8 cellular contexts compared by ENCODE assay signal in genomic region chr7:123533929-123534382, GRCh38. TPM values are rescaled to one million over a fixed set of nuclear protein-coding genes. Genes with fewer than 3 reads are reported as not detected.
A peak's percentile ranks its signal among the peaks of the same experiment; 100 is the strongest.
DNase-seq lines count a peak whose midpoint lies in the region; ATAC-seq lines count a peak whose summit lies in the region.

No MANE protein-coding gene starts in this region.

- H3K4me1 ChIP-seq in esophagus (ENCODE audit: control insufficient read depth in 2 of 2, insufficient read depth in 2 of 2, low read length in 1 of 2) = no peaks in the 10 kb centered on the region
- no peaks in the 10 kb centered on the region for H3K4me1 ChIP-seq in rectal smooth muscle tissue (ENCODE audit: control insufficient read depth, insufficient read depth, low read length)

- no peak overlapping the region for H3K27ac ChIP-seq in SK-N-MC
- H3K27ac ChIP-seq in esophagus (ENCODE audit: low read depth in 2 of 2, low read length in 1 of 2) = peak overlapping the region in 1 of 2 donors; percentile 36
- no peak overlapping the region for H3K27ac ChIP-seq in rectal smooth muscle tissue (ENCODE audit: low read depth, low read length)

- H3K27me3 ChIP-seq in esophagus (ENCODE audit: control insufficient read depth in 1 of 2, insufficient read depth in 2 of 2, low read length in 2 of 2) (no peaks in the 10 kb centered on the region), rectal smooth muscle tissue (ENCODE audit: control insufficient read depth, insufficient read depth, low read length) (no peaks in the 10 kb centered on the region)

- H3K9me3 ChIP-seq in SK-N-MC (ENCODE audit: low read depth, low read length) (no peaks in the 10 kb centered on the region), esophagus (ENCODE audit: control insufficient read depth in 2 of 2, insufficient read depth in 1 of 2, low read depth in 1 of 2, low read length in 1 of 2) (no peaks in the 10 kb centered on the region)

- DNase-seq in activated naive CD4-positive, alpha-beta T cell treated with Interleukin-2 at 50 U/mL for 16 hours = peak; percentile 20
- no peak for DNase-seq in activated naive CD4-positive, alpha-beta T cell (lab: John Stamatoyannopoulos, UW)
- DNase-seq in SK-N-MC (ENCODE audit: low read depth, low spot score) (no peak), UCSD-AML1 (lab: John Stamatoyannopoulos, UW; ENCODE audit: unreplicated experiment) (no peak), left lobe of liver (ENCODE audit: low spot score) (no peak)

- WGBS in esophagus, 2 donors = 3 to 5% methylated on average over 9 of the region's 9 CpGs

- H3K9ac ChIP-seq in SK-N-MC (ENCODE audit: insufficient read length) (peak overlapping the region; percentile 23), rectal smooth muscle tissue (ENCODE audit: low read length) (no peak overlapping the region)

- peak; percentile 7 for ATAC-seq in HG02884 (IDR thresholded peaks at IDR 0.05; ENCODE audit: unreplicated experiment)
- ATAC-seq in left lobe of liver = no peak

- H3K4me3 ChIP-seq in SK-N-MC (peak overlapping the region; percentile 88), esophagus (ENCODE audit: low read depth in 1 of 2, low read length in 2 of 2) (peak overlapping the region; percentile 46 to 65), rectal smooth muscle tissue (ENCODE audit: low read length) (peak overlapping the region; percentile 66)

- H3K36me3 ChIP-seq in SK-N-MC (ENCODE audit: insufficient read depth, low read length) (no peaks in the 10 kb centered on the region), esophagus (ENCODE audit: control insufficient read depth in 2 of 2, insufficient read depth in 2 of 2, low read length in 1 of 2) (no peaks in the 10 kb centered on the region), rectal smooth muscle tissue (ENCODE audit: control insufficient read depth, insufficient read depth, low read length) (no peaks in the 10 kb centered on the region)

RNA-seq across cellular contexts. Expression of gene IQUB, which starts 0.4 kb away (rescaled TPM):
- under 1 TPM; 0.05 to 0.06 TPM for polyA plus RNA-seq in esophagus
- 0.15 TPM for total RNA-seq in left lobe of liver

RNA-seq across cellular contexts. Expression of gene NDUFA5, which starts 23.7 kb away (rescaled TPM):
- 10 to 100 TPM; 43.6 to 94.0 TPM for polyA plus RNA-seq in esophagus
- total RNA-seq in left lobe of liver = 41.3 TPM
